1 cellular context compared by ENCODE assay signal in the genomic region with DNA sequence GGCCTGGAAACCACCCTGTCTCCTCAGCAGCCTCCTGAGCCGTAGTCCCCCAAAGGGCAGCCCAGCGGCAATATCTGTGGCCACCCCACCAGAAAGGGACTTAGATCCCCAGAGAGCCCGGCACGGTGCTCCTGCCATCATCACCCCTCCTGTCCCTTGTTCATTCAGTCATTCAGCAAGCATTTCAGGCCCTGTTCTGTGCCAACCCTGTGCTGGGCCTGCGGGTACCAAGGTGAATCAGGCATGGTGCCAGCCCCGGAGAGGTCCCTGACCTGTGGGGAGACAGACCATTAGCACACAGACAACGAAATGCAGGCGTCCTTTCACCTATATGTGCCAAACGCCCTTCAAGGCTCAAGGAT.
TF ChIP-seq lines count a peak whose summit lies in the region.

No MANE protein-coding gene starts in this region.

TF ChIP-seq in H1, 55 proteins besides CTCF, POLR2A, EP300 and RAD21:
- TF ChIP-seq EZH2 (IDR thresholded peaks at IDR 0.05; ENCODE audit: low read depth, low read length, severe bottlenecking) (no peak), SIN3A (conservative IDR thresholded peaks at IDR 0.05 in 1 of 2, IDR thresholded peaks at IDR 0.05 in 1 of 2; ENCODE audit: low read depth in 1 of 2, low read length in 2 of 2) (no peak), TCF12 (IDR thresholded peaks at IDR 0.05; ENCODE audit: low read depth, low read length) (no peak), YY1 (IDR thresholded peaks at IDR 0.05; ENCODE audit: low read depth, low read length) (no peak), JUN (IDR thresholded peaks at IDR 0.05; ENCODE audit: low read depth, low read length) (no peak), CBX5 (IDR thresholded peaks at IDR 0.05; ENCODE audit: low read depth, low read length) (no peak), CEBPB (IDR thresholded peaks at IDR 0.05; ENCODE audit: low read depth, low read length) (no peak), ZNF274 (IDR thresholded peaks at IDR 0.05; ENCODE audit: borderline replicate concordance, extremely low read depth, low read length) (no peak), SP4 (IDR thresholded peaks at IDR 0.05; ENCODE audit: low read length) (no peak), CHD2 (IDR thresholded peaks at IDR 0.05; ENCODE audit: low read length) (no peak), NRF1 (IDR thresholded peaks at IDR 0.05; ENCODE audit: low read depth, low read length) (no peak), HDAC6 (IDR thresholded peaks at IDR 0.05; ENCODE audit: low read depth, low read length) (no peak), CHD1 (IDR thresholded peaks at IDR 0.05; ENCODE audit: low read depth, low read length) (no peak), EGR1 (IDR thresholded peaks at IDR 0.05; ENCODE audit: borderline replicate concordance, low read depth, low read length) (no peak), JUND (IDR thresholded peaks at IDR 0.05; ENCODE audit: low read length) (no peak), CBX8 (IDR thresholded peaks at IDR 0.05; ENCODE audit: borderline replicate concordance, low read depth, low read length) (no peak)
- TF ChIP-seq, protein P1, sequence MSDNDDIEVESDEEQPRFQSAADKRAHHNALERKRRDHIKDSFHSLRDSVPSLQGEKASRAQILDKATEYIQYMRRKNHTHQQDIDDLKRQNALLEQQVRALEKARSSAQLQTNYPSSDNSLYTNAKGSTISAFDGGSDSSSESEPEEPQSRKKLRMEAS (IDR thresholded peaks at IDR 0.05): no peak
- TF ChIP-seq, protein P2, sequence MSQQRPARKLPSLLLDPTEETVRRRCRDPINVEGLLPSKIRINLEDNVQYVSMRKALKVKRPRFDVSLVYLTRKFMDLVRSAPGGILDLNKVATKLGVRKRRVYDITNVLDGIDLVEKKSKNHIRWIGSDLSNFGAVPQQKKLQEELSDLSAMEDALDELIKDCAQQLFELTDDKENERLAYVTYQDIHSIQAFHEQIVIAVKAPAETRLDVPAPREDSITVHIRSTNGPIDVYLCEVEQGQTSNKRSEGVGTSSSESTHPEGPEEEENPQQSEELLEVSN (IDR thresholded peaks at IDR 0.05): no peak
